11 cellular contexts compared by ENCODE assay signal in genomic region chr14:52013984-52014600, GRCh38. TPM values are rescaled to one million over a fixed set of nuclear protein-coding genes. Genes with fewer than 3 reads are reported as not detected.
A peak's percentile ranks its signal among the peaks of the same experiment; 100 is the strongest.
DNase-seq lines count a peak whose midpoint lies in the region; ATAC-seq, FAIRE-seq and TF ChIP-seq lines count a peak whose summit lies in the region.
"Had no signal": no experiment of that assay in that cellular context is flagged by ENCODE, and none has a peak within 500 bp of the region (broad histone marks: within the 10 kb centered on the region; RNA-seq: fewer than 3 reads in every experiment).

No MANE protein-coding gene starts in this region.

- WGBS in A549 (ENCODE audit: missing lambda C conversion rate): 80% methylated on average over 11 of the region's 11 CpGs
- 78% methylated on average over 11 of the region's 11 CpGs for WGBS in hepatocyte (ENCODE audit: low lambda C conversion rate, missing lambda C conversion rate)
- WGBS in prostate gland: 77% methylated on average over 11 of the region's 11 CpGs

- TF ChIP-seq EP300 in A549 (IDR thresholded peaks at IDR 0.05): no peak

- no peak overlapping the region for H3K4me3 ChIP-seq in A549
- H3K4me3 ChIP-seq in hepatocyte: no peak overlapping the region
- H3K4me3 ChIP-seq in prostate gland: no peak overlapping the region
- H3K4me3 ChIP-seq: esophagus squamous epithelium had no signal

- H3K9me3 ChIP-seq in A549 (no peaks in the 10 kb centered on the region), hepatocyte (ENCODE audit: low read depth) (no peaks in the 10 kb centered on the region), prostate gland (no peaks in the 10 kb centered on the region)
- H3K9me3 ChIP-seq: esophagus squamous epithelium, neutrophil had no signal

- no peak overlapping the region for H3K27ac ChIP-seq in A549
- no peak overlapping the region for H3K27ac ChIP-seq in hepatocyte
- H3K27ac ChIP-seq in prostate gland: no peak overlapping the region
- H3K27ac ChIP-seq: neutrophil had no signal

- TF ChIP-seq CTCF in A549 (IDR thresholded peaks at IDR 0.05): no peak
- peak; percentile 9 for TF ChIP-seq CTCF in hepatocyte (IDR thresholded peaks at IDR 0.05; ENCODE audit: poor library complexity)
- no peak for TF ChIP-seq CTCF in prostate gland (IDR thresholded peaks at IDR 0.05)

- H2AFZ ChIP-seq in hepatocyte: no peak overlapping the region

- H3K27me3 ChIP-seq in hepatocyte: no peaks in the 10 kb centered on the region
- no peaks in the 10 kb centered on the region for H3K27me3 ChIP-seq in prostate gland (replicated peaks; ENCODE audit: insufficient read depth)
- H3K27me3 ChIP-seq: esophagus squamous epithelium, neutrophil had no signal

- H3K4me2 ChIP-seq in A549: no peak overlapping the region
- no peak overlapping the region for H3K4me2 ChIP-seq in hepatocyte

- H4K20me1 ChIP-seq in hepatocyte (ENCODE audit: insufficient read depth, poor library complexity, severe bottlenecking): no peaks in the 10 kb centered on the region

- no peak for FAIRE-seq in A549 (lab: Jason Lieb, UNC)

- POLR2A ChIA-PET in A549 (lab: Yijun Ruan, JAX): no interaction called here

- DNase-seq in A549 (ENCODE audit: low read depth in 1 of 2, low spot score in 1 of 2): peak; percentile 8 to 20
- peak; percentile 50 for DNase-seq in ELF-1 (ENCODE audit: low read depth, low spot score)
- DNase-seq in SK-N-DZ (ENCODE audit: low spot score): peak; percentile 36
- DNase-seq in hepatocyte (ENCODE audit: low spot score): no peak
- DNase-seq in prostate gland (ENCODE audit: low spot score): no peak
- DNase-seq in NCI-H187 (lab: John Stamatoyannopoulos, UW): no peak
- DNase-seq: activated CD8-positive, alpha-beta memory T cell treated with anti-CD3 and anti-CD28 coated beads, Interleukin-2, amount 50 U/mL, for 4 hours; esophagus squamous epithelium had no signal

- TF ChIP-seq POLR2A in A549 (IDR thresholded peaks at IDR 0.05; ENCODE audit: low read length): no peak
- no peak for TF ChIP-seq POLR2A in prostate gland (IDR thresholded peaks at IDR 0.05)

- peak; percentile 67 to 77 for ATAC-seq in A549
- no peak for ATAC-seq in HG02884 (IDR thresholded peaks at IDR 0.05; ENCODE audit: unreplicated experiment)
- no peak for ATAC-seq in GM21528 (IDR thresholded peaks at IDR 0.05; ENCODE audit: low FRiP score, unreplicated experiment)

- intact Hi-C loops in prostate gland (cut with DNase I): no loop called here

- H3K36me3 ChIP-seq in hepatocyte (replicated peaks; ENCODE audit: insufficient read depth, low read depth) (no peaks in the 10 kb centered on the region), prostate gland (peaks cover 0 to 6% of the 10 kb centered on the region in 2 donors)

- H3K9me2 ChIP-seq in hepatocyte (replicated peaks; ENCODE audit: insufficient read depth): no peaks in the 10 kb centered on the region

- TF ChIP-seq RAD21 in A549 (conservative IDR thresholded peaks at IDR 0.05 in 1 of 2, IDR thresholded peaks at IDR 0.05 in 1 of 2): no peak

- H3K79me2 ChIP-seq in hepatocyte: no peaks in the 10 kb centered on the region

- CTCF ChIA-PET in A549 (lab: Yijun Ruan, JAX): interaction anchor here (1.0 to 1.3 kb wide), 2 partner anchors 10 to 12 kb away, joined by 3 to 4 read pairs; no protein-coding TSS in a partner anchor

- H3K4me1 ChIP-seq in A549 (no peaks in the 10 kb centered on the region), hepatocyte (ENCODE audit: insufficient read depth) (peaks cover under 1% of the 10 kb centered on the region), prostate gland (replicated peaks) (no peaks in the 10 kb centered on the region)

TF ChIP-seq in A549, 52 proteins besides CTCF, POLR2A, EP300 and RAD21:
- TF ChIP-seq CHD4 (IDR thresholded peaks at IDR 0.05; ENCODE audit: borderline replicate concordance) (no peak), FOSB (CRISPR knock-in tag; IDR thresholded peaks at IDR 0.05) (no peak), NR3C1 (IDR thresholded peaks at IDR 0.05) (no peak), FOSL2 (IDR thresholded peaks at IDR 0.05) (no peak), FOSL2 (CRISPR knock-in tag; IDR thresholded peaks at IDR 0.05) (no peak), ZSCAN20 (CRISPR knock-in tag; IDR thresholded peaks at IDR 0.05) (no peak), HMGXB4 (CRISPR knock-in tag; IDR thresholded peaks at IDR 0.05; ENCODE audit: borderline replicate concordance) (no peak), EHMT2 (IDR thresholded peaks at IDR 0.05; ENCODE audit: low read depth) (no peak), CEBPB (IDR thresholded peaks at IDR 0.05) (no peak), EHF (CRISPR knock-in tag; IDR thresholded peaks at IDR 0.05) (no peak)

RNA-seq across cellular contexts. Expression of gene RTRAF, which starts 24.7 kb away (rescaled TPM):
- polyA plus RNA-seq in A549 (2011; rRNA removed): 289 and 341 TPM in 2 replicates
- polyA plus RNA-seq in A549 (2012; cell fraction: cytosol; rRNA removed): 95.8 and 104 TPM in 2 replicates
- polyA plus RNA-seq in A549 (2012; cell fraction: nucleus; rRNA removed): 17.8 and 18.6 TPM in 2 replicates
- 271 to 321 TPM (median 285 TPM) in 3 replicates for polyA plus RNA-seq in A549 (2017; fragmentation: RNase III; extraction: RNeasy Plus Mini Kit Qiagen cat#74134 plus additional on column Dnase treatment)
- polyA minus RNA-seq in A549 (2011; rRNA and poly(A)+ RNA removed): 80.7 and 85.4 TPM in 2 replicates
- polyA plus RNA-seq in SK-N-DZ (2014; cell fraction: cytosol; rRNA removed): 73.3 and 108 TPM in 2 replicates
- 57.2 and 81.1 TPM in 2 replicates for polyA plus RNA-seq in SK-N-DZ (2014; cell fraction: nucleus; rRNA removed)
- total RNA-seq in hepatocyte: 94.7 and 96.8 TPM in 2 replicates
- polyA plus RNA-seq in hepatocyte: 177 and 194 TPM in 2 replicates
- 100 to 1,000 TPM in 1 of 2 donors, 10 to 100 TPM in 1; 62.6 to 105 TPM for total RNA-seq in prostate gland

RNA-seq across cellular contexts. Expression of gene NID2, which starts 54.8 kb away (rescaled TPM):
- polyA plus RNA-seq in A549 (2011; rRNA removed) (7.3 and 10.3 TPM in 2 replicates), A549 (2017; fragmentation: RNase III; extraction: RNeasy Plus Mini Kit Qiagen cat#74134 plus additional on column Dnase treatment) (18.9 to 23.3 TPM (median 20.6 TPM) in 3 replicates), hepatocyte (60.4 and 65.7 TPM in 2 replicates)
- polyA plus RNA-seq in A549 (2012; cell fraction: cytosol; rRNA removed): 1.8 and 2.0 TPM in 2 replicates
- polyA plus RNA-seq in A549 (2012; cell fraction: nucleus; rRNA removed): 7.0 and 7.2 TPM in 2 replicates
- polyA minus RNA-seq in A549 (2011; rRNA and poly(A)+ RNA removed): 7.8 and 7.9 TPM in 2 replicates
- polyA plus RNA-seq in SK-N-DZ (2014; cell fraction: cytosol; rRNA removed): 1.2 and 2.3 TPM in 2 replicates
- 2.9 and 4.2 TPM in 2 replicates for polyA plus RNA-seq in SK-N-DZ (2014; cell fraction: nucleus; rRNA removed)
- total RNA-seq in hepatocyte (43.1 and 52.8 TPM in 2 replicates), prostate gland (10 to 100 TPM in 1 of 2 donors, 1 to 10 TPM in 1; 6.9 to 17.2 TPM)

Comparison
In these comparisons a context has a peak if more than half of its experiments do, and no peak if none do; other contexts are left out.
1. ATAC-seq: peak in A549 (2 of 2); none in HG02884 (single experiment) and GM21528 (single experiment).
2. DNase-seq: peak in A549 (2 of 2), ELF-1 (single experiment) and SK-N-DZ (single experiment); none in hepatocyte (single experiment), prostate gland (single experiment) and NCI-H187 (0 of 2).